In genomic region chr6:145947108-145947507, GRCh38 we compare ENCODE assay signal across 1 cellular context.
A peak's percentile ranks its signal among the peaks of the same experiment; 100 is the strongest.
TF ChIP-seq lines count a peak whose summit lies in the region.

No MANE protein-coding gene starts in this region.

TF ChIP-seq in liver, 16 proteins besides CTCF, POLR2A, EP300 and RAD21 (continued from another document):
- TF ChIP-seq ZBTB33 (IDR thresholded peaks at IDR 0.05) (peak; percentile 40), FOXA1 (IDR thresholded peaks at IDR 0.05) (no peak), MAX (IDR thresholded peaks at IDR 0.05) (no peak), JUND (IDR thresholded peaks at IDR 0.05) (no peak), FOXA2 (IDR thresholded peaks at IDR 0.05) (peak; percentile 22), RXRA (IDR thresholded peaks at IDR 0.05) (peak in 1 of 2 donors; percentile 41), EGR1 (IDR thresholded peaks at IDR 0.05; ENCODE audit: low read depth in 2 of 2) (no peak), YY1 (IDR thresholded peaks at IDR 0.05) (no peak)
